12 cellular contexts compared by ENCODE assay signal in the genomic region with DNA sequence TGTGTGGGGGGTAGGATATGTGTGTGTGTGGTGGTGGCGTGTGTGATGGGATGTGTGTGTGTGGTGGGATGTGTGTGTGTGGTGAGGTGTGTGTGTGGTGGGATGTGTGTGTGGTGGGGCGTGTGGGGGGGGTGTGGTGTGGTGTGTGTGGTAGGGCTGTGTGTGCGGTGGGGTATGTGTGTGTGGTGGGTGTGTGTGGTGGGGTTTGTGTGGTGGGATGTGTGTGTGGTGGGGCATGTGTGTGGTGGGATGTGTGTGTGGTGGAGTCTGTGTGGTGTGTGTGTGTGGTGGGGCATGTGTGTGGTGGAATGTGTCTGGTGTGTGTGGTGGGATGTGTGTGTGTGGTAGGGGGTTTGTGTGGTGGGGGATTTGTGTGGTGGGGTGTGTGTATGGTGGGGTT. TPM values are rescaled to one million over a fixed set of nuclear protein-coding genes. Genes with fewer than 3 reads are reported as not detected.
DNase-seq lines count a peak whose midpoint lies in the region; ATAC-seq and TF ChIP-seq lines count a peak whose summit lies in the region.
"Had no signal": no experiment of that assay in that cellular context is flagged by ENCODE, and none has a peak within 500 bp of the region (broad histone marks: within the 10 kb centered on the region; RNA-seq: fewer than 3 reads in every experiment).

No MANE protein-coding gene starts in this region.

- H3K4me3 ChIP-seq in stomach, result no peak overlapping the region

- no peaks in the 10 kb centered on the region for H3K27me3 Mint-ChIP-seq in activated CD4-positive, alpha-beta T cell treated with anti-CD3 and anti-CD28 coated beads, Interleukin-2, amount 10 ng/mL, durations not matched to agents 24 days and 14 days
- H3K27me3 Mint-ChIP-seq in activated CD8-positive, alpha-beta T cell treated with anti-CD3 and anti-CD28 coated beads for 36 hours, result no peaks in the 10 kb centered on the region

- POLR2A ChIA-PET in activated CD8-positive, alpha-beta T cell treated with anti-CD3 and anti-CD28 coated beads for 36 hours (lab: Charles Lee), result no interaction called here

- H3K4me3 Mint-ChIP-seq in activated CD4-positive, alpha-beta T cell treated with anti-CD3 and anti-CD28 coated beads, Interleukin-2, amount 10 ng/mL, durations not matched to agents 24 days and 14 days, result no peak overlapping the region
- no peak overlapping the region for H3K4me3 Mint-ChIP-seq in activated CD8-positive, alpha-beta T cell treated with anti-CD3 and anti-CD28 coated beads for 36 hours

- no peak for DNase-seq in activated CD4-positive, alpha-beta T cell treated with anti-CD3 and anti-CD28 coated beads, Interleukin-2, amount 10 ng/mL, durations not matched to agents 24 days and 14 days
- no peak for DNase-seq in activated CD4-positive, alpha-beta T cell treated with anti-CD3 and anti-CD28 coated beads for 1 hour
- DNase-seq in activated CD8-positive, alpha-beta T cell treated with anti-CD3 and anti-CD28 coated beads for 36 hours, result no peak
- DNase-seq in stomach (no peak), DMS114 treated with DMSO at 0.1 percent for 48 hours (lab: John Stamatoyannopoulos, UW; ENCODE audit: unreplicated experiment) (no peak)
- DNase-seq in activated effector memory CD4-positive, alpha-beta T cell treated with Interleukin-2 at 50 U/mL for 16 hours, result no peak
- DNase-seq: 8988T; activated naive CD4-positive, alpha-beta T cell; stimulated activated CD4-positive, alpha-beta T cell treated with anti-CD3 and anti-CD28 coated beads, Interleukin-4, amount 100 ng/mL, for 1 hour; stimulated activated naive CD4-positive, alpha-beta T cell treated with Interleukin-2 at 50 U/mL for 16 hours had no signal

- TF ChIP-seq CTCF in activated CD8-positive, alpha-beta T cell treated with anti-CD3 and anti-CD28 coated beads for 36 hours (IDR thresholded peaks at IDR 0.05), result no peak
- TF ChIP-seq CTCF in stomach (IDR thresholded peaks at IDR 0.05), result no peak

- H3K27ac ChIP-seq in layer of hippocampus (ENCODE audit: low read depth, low read length) (peak overlapping the region; percentile 10), stomach (peak overlapping the region in 3 of 5 donors; percentile 80 to 88 (median 85))

- TF ChIP-seq POLR2A in stomach (IDR thresholded peaks at IDR 0.05), result no peak

- peak; percentile 19 for ATAC-seq in activated CD8-positive, alpha-beta T cell treated with anti-CD3 and anti-CD28 coated beads for 36 hours
- no peak for ATAC-seq in HG03354 (IDR thresholded peaks at IDR 0.05; ENCODE audit: poor library complexity, severe bottlenecking, unreplicated experiment)

- no peaks in the 10 kb centered on the region for H3K36me3 ChIP-seq in stomach

- WGBS in stomach, 5 donors, result 83 to 96% (median 91%) methylated on average over 3 of the region's 3 CpGs

- CTCF ChIA-PET in activated CD8-positive, alpha-beta T cell treated with anti-CD3 and anti-CD28 coated beads for 36 hours (lab: Charles Lee), result no interaction called here

- no peak for TF ChIP-seq EP300 in stomach (IDR thresholded peaks at IDR 0.05)

- H3K27me3 ChIP-seq in layer of hippocampus (ENCODE audit: control insufficient read depth, insufficient read depth, low read length) (no peaks in the 10 kb centered on the region), stomach (no peaks in the 10 kb centered on the region)

- H3K27ac Mint-ChIP-seq in activated CD4-positive, alpha-beta T cell treated with anti-CD3 and anti-CD28 coated beads, Interleukin-2, amount 10 ng/mL, durations not matched to agents 24 days and 14 days, result peak overlapping the region; percentile 31
- H3K27ac Mint-ChIP-seq in activated CD8-positive, alpha-beta T cell treated with anti-CD3 and anti-CD28 coated beads for 36 hours, result peak overlapping the region; percentile 59

- no peaks in the 10 kb centered on the region for H3K9me3 Mint-ChIP-seq in activated CD4-positive, alpha-beta T cell treated with anti-CD3 and anti-CD28 coated beads, Interleukin-2, amount 10 ng/mL, durations not matched to agents 24 days and 14 days
- H3K9me3 Mint-ChIP-seq in activated CD8-positive, alpha-beta T cell treated with anti-CD3 and anti-CD28 coated beads for 36 hours, result no peaks in the 10 kb centered on the region

- peaks cover 4% of the 10 kb centered on the region for H3K36me3 Mint-ChIP-seq in activated CD4-positive, alpha-beta T cell treated with anti-CD3 and anti-CD28 coated beads, Interleukin-2, amount 10 ng/mL, durations not matched to agents 24 days and 14 days (ENCODE audit: low read depth)
- no peaks in the 10 kb centered on the region for H3K36me3 Mint-ChIP-seq in activated CD8-positive, alpha-beta T cell treated with anti-CD3 and anti-CD28 coated beads for 36 hours (ENCODE audit: low read depth)

- peaks cover 38 to 88% (median 73%) of the 10 kb centered on the region in 4 donors for H3K4me1 ChIP-seq in stomach

- H3K4me1 Mint-ChIP-seq in activated CD4-positive, alpha-beta T cell treated with anti-CD3 and anti-CD28 coated beads, Interleukin-2, amount 10 ng/mL, durations not matched to agents 24 days and 14 days, result peaks cover 12% of the 10 kb centered on the region
- peaks cover 38% of the 10 kb centered on the region for H3K4me1 Mint-ChIP-seq in activated CD8-positive, alpha-beta T cell treated with anti-CD3 and anti-CD28 coated beads for 36 hours (ENCODE audit: low read depth)

- intact Hi-C loops in activated CD4-positive, alpha-beta T cell treated with anti-CD3 and anti-CD28 coated beads, Interleukin-2, amount 10 ng/mL, durations not matched to agents 24 days and 14 days (cut with micrococcal nuclease), result no loop called here
- intact Hi-C loops in activated CD8-positive, alpha-beta T cell treated with anti-CD3 and anti-CD28 coated beads for 36 hours (cut with micrococcal nuclease), result no loop called here
- intact Hi-C loops in stomach (cut with DNase I; ENCODE audit: low total_unique reads), result no loop called here

- no peaks in the 10 kb centered on the region for H3K9me3 ChIP-seq in stomach

RNA-seq across cellular contexts. Expression of a gene that starts 41.2 kb away (rescaled TPM):
- total RNA-seq in activated CD4-positive, alpha-beta T cell treated with anti-CD3 and anti-CD28 coated beads, Interleukin-2, amount 10 ng/mL, durations not matched to agents 24 days and 14 days, result 0.21 and 0.47 TPM in 2 replicates
- total RNA-seq in activated CD8-positive, alpha-beta T cell treated with anti-CD3 and anti-CD28 coated beads for 36 hours, result under 1 TPM; 0.27 to 0.65 TPM
- total RNA-seq in stomach, result 1 to 10 TPM in 1 of 5 donors, under 1 TPM in 1, not detected in 3; 0.72 to 2.3 TPM
- 1 to 10 TPM; 1.1 to 8.9 (median 1.1) TPM for polyA plus RNA-seq in stomach
